In the genomic region with DNA sequence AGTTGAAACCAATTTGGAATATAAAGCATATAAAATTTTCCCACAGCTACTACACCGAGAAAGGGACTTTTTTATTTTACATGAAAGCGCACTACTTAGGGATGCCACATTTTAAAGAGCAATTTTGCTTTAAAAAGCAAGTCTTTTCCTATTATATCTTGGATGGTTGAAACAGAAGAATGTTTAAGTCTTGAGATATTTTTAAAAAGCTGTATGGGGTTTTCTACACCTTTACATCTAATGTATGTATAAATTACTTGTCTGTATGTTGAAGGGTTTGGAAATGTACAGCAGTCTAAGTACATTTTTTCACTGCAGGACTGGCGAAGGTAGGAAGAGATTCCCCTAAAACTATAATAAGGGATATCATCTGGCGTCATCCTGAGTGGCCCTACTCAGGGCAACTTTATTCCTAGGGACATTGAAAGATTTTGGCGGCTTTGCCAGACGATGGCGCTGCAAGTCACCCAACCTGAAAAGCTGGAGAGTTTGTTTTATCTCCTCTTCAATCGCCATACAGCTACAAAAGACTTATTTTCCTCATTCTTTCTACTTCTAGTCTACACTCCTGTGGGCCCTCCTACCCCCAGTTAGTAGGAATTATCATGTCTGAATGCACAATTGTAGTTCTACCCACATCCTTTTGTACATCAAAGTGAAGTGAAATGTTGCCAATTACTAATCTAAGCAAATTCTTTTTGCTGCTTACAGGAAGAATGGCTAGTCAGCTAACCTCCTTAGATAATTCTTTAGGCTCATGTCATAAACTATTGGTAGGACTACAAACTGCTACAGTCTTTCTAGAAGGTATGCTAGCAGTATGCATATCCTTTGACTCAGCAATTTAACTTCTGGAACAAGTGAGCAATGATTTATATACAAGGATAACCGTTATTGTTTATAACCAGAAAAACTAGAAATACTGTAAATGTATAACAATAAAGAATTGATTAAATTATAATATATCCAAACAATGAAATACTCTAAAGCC, we compare ENCODE assay signal across 8 cellular contexts. TPM values are rescaled to one million over a fixed set of nuclear protein-coding genes. Genes with fewer than 3 reads are reported as not detected.
DNase-seq lines count a peak whose midpoint lies in the region; ATAC-seq and TF ChIP-seq lines count a peak whose summit lies in the region.

No MANE protein-coding gene starts in this region.

- CTCF ChIA-PET in T-cell (lab: Charles Lee), result interaction anchor here (0.6 to 2.4 kb wide), 35 partner anchors 8 to 1296 kb away, joined by 3 to 29 read pairs (median 3); a partner anchor contains a TSS

- TF ChIP-seq CTCF in GM12874 (IDR thresholded peaks at IDR 0.05; ENCODE audit: insufficient read depth, low read depth, low read length), result peak; percentile 67
- peak; percentile 50 to 81 for TF ChIP-seq CTCF in right atrium auricular region (IDR thresholded peaks at IDR 0.05)
- TF ChIP-seq CTCF in progenitor cell of endocrine pancreas (IDR thresholded peaks at IDR 0.05; ENCODE audit: unreplicated experiment), result peak; percentile 77

- no peaks in the 10 kb centered on the region for H3K9me3 ChIP-seq in right atrium auricular region

- no peaks in the 10 kb centered on the region for H3K27me3 ChIP-seq in right atrium auricular region

- peaks cover 44 to 58% (median 46%) of the 10 kb centered on the region in 3 donors for H3K4me1 Mint-ChIP-seq in T-cell
- peaks cover 24% of the 10 kb centered on the region for H3K4me1 Mint-ChIP-seq in progenitor cell of endocrine pancreas (ENCODE audit: low read depth)

- peak; percentile 67 for DNase-seq in NCI-H1105 treated with DMSO at 0.1 percent for 48 hours (lab: John Stamatoyannopoulos, UW)
- DNase-seq in T-cell, result peak; percentile 45 to 78 (median 64)
- peak in 54 of 56 donors; percentile 1 to 87 (median 50) for DNase-seq in amygdala (lab: John Stamatoyannopoulos, UW)
- DNase-seq in right atrium auricular region (ENCODE audit: low spot score), result peak; percentile 83
- DNase-seq in progenitor cell of endocrine pancreas (ENCODE audit: low spot score, unreplicated experiment), result peak; percentile 35
- DNase-seq in cortex of kidney (lab: John Stamatoyannopoulos, UW), result no peak

- no peaks in the 10 kb centered on the region for H3K36me3 ChIP-seq in right atrium auricular region

- H3K9me3 Mint-ChIP-seq in T-cell (no peaks in the 10 kb centered on the region), progenitor cell of endocrine pancreas (ENCODE audit: low read depth) (no peaks in the 10 kb centered on the region)

- peaks cover 0 to 24% of the 10 kb centered on the region in 2 donors for H3K4me1 ChIP-seq in right atrium auricular region

- peaks cover 2% of the 10 kb centered on the region for H3K36me3 Mint-ChIP-seq in T-cell
- no peaks in the 10 kb centered on the region for H3K36me3 Mint-ChIP-seq in progenitor cell of endocrine pancreas (ENCODE audit: insufficient read depth)

- peak overlapping the region; percentile 96 to 99 for H3K27ac ChIP-seq in right atrium auricular region

- H3K27me3 Mint-ChIP-seq in T-cell (no peaks in the 10 kb centered on the region), progenitor cell of endocrine pancreas (no peaks in the 10 kb centered on the region)

- POLR2A ChIA-PET in T-cell (lab: Charles Lee), result interaction anchor here (0.5 to 2.5 kb wide), 10 partner anchors 9 to 1299 kb away, joined by 3 to 22 read pairs (median 3); a partner anchor contains a TSS

- peak overlapping the region; percentile 82 to 83 for H3K4me3 ChIP-seq in right atrium auricular region

- H3K4me3 Mint-ChIP-seq in T-cell (peak overlapping the region; percentile 92 to 98 (median 93)), progenitor cell of endocrine pancreas (ENCODE audit: low read depth) (peak overlapping the region; percentile 97)

- ATAC-seq in HG02759 (IDR thresholded peaks at IDR 0.05; ENCODE audit: unreplicated experiment) (peak; percentile 41), T-cell (replicated peaks in 1 of 4) (peak; percentile 25 to 46 (median 40))

- peak overlapping the region; percentile 99 for H3K27ac Mint-ChIP-seq in T-cell
- H3K27ac Mint-ChIP-seq in progenitor cell of endocrine pancreas, result peak overlapping the region; percentile 99

RNA-seq across cellular contexts. Expression of a gene that starts 0.8 kb away (rescaled TPM):
- 10 to 100 TPM; 13.4 to 21.9 (median 19.5) TPM for total RNA-seq in T-cell
- total RNA-seq in right atrium auricular region, result 1 to 10 TPM; 7.2 to 9.3 TPM
- 14.1 and 15.0 TPM in 2 replicates for total RNA-seq in progenitor cell of endocrine pancreas

RNA-seq across cellular contexts. Expression of a gene that starts 7.2 kb away (rescaled TPM):
- 10 to 100 TPM; 17.3 to 33.7 (median 30.8) TPM for total RNA-seq in T-cell
- 10 to 100 TPM; 32.9 to 58.4 TPM for total RNA-seq in right atrium auricular region
- 106 and 117 TPM in 2 replicates for total RNA-seq in progenitor cell of endocrine pancreas
